ENCODE assay signal across 8 cellular contexts in the genomic region with DNA sequence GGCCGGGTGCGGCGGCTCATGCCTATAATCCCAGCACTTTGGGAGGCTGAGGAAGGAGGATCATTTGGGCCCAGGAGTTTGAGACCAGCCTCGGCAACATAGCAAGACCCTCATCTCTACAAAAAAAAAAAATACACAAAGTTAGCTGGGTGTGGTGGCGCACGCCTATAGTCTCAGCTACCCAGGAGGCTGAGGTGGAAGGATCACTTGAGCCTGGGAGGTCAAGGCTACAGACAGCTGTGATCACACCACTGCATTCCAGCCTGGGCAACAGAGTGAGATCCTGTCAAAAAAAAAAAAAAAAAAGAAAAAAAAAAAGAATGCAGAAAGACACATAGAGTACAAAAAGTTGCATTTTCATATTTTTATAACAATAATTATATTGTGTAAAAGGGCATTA. TPM values are rescaled to one million over a fixed set of nuclear protein-coding genes. Genes with fewer than 3 reads are reported as not detected.
DNase-seq lines count a peak whose midpoint lies in the region; ATAC-seq and TF ChIP-seq lines count a peak whose summit lies in the region.
"Not testable (repeated sequence)": the region's sequence is repeated elsewhere in the genome, so short reads cannot be mapped to it uniquely, and the experiment has no call there.

No MANE protein-coding gene starts in this region.

- H3K4me1 ChIP-seq in gastroesophageal sphincter: peaks cover 0 to 83% (median 10%) of the 10 kb centered on the region in 3 donors
- H3K4me1 ChIP-seq in neutrophil (ENCODE audit: control insufficient read depth in 1 of 2, insufficient read depth in 1 of 2, low read depth in 1 of 2, low read length in 1 of 2): peaks cover 12 to 15% of the 10 kb centered on the region in 2 experiments

- not testable (repeated sequence) for TF ChIP-seq POLR2A in gastroesophageal sphincter (IDR thresholded peaks at IDR 0.05)

- H3K27ac ChIP-seq in CD4-positive, alpha-beta T cell (ENCODE audit: low read depth, low read length): peak overlapping the region; percentile 68
- H3K27ac ChIP-seq in gastroesophageal sphincter (peak overlapping the region; percentile 50 to 99 (median 67)), neutrophil (peak overlapping the region; percentile 58)

- not testable (repeated sequence) for DNase-seq in CD4-positive, alpha-beta T cell; HFFc6; T-helper 17 cell; stimulated activated naive CD8-positive, alpha-beta T cell treated with anti-CD3 and anti-CD28 coated beads, Interleukin-15, amount 100 ng/mL, for 72 hours
- DNase-seq in activated CD8-positive, alpha-beta memory T cell treated with anti-CD3 and anti-CD28 coated beads, Interleukin-2, amount 50 U/mL, for 48 hours: peak; percentile 40

- H3K27ac Mint-ChIP-seq in CD4-positive, alpha-beta T cell: peak overlapping the region; percentile 93
- 0 out of 2 replicates have a peak overlapping the region, but pooled peaks have one; percentile 5 for H3K27ac Mint-ChIP-seq in HFFc6
- H3K27ac Mint-ChIP-seq in T-helper 17 cell: peak overlapping the region; percentile 93
- peak overlapping the region; percentile 97 for H3K27ac Mint-ChIP-seq in activated naive CD8-positive, alpha-beta T cell
- peak overlapping the region; percentile 78 to 86 for H3K27ac Mint-ChIP-seq in stimulated activated naive CD8-positive, alpha-beta T cell treated with anti-CD3 and anti-CD28 coated beads, Interleukin-15, amount 100 ng/mL, for 72 hours

- H3K9me3 ChIP-seq in CD4-positive, alpha-beta T cell (ENCODE audit: control insufficient read depth, low read length); T-helper 17 cell (ENCODE audit: control insufficient read depth, low read length, poor library complexity, severe bottlenecking); gastroesophageal sphincter; neutrophil: not testable (repeated sequence)

- H3K27me3 Mint-ChIP-seq in CD4-positive, alpha-beta T cell; HFFc6 (ENCODE audit: insufficient read depth); T-helper 17 cell; activated naive CD8-positive, alpha-beta T cell; stimulated activated naive CD8-positive, alpha-beta T cell treated with anti-CD3 and anti-CD28 coated beads, Interleukin-15, amount 100 ng/mL, for 72 hours: not testable (repeated sequence)

- TF ChIP-seq CTCF in CD4-positive, alpha-beta T cell (IDR thresholded peaks at IDR 0.05); HFFc6 (IDR thresholded peaks at IDR 0.05); gastroesophageal sphincter (IDR thresholded peaks at IDR 0.05); neutrophil (IDR thresholded peaks at IDR 0.05): not testable (repeated sequence)

- TF ChIP-seq EP300 in gastroesophageal sphincter (IDR thresholded peaks at IDR 0.05): not testable (repeated sequence)

- POLR2A ChIA-PET in CD4-positive, alpha-beta T cell (lab: Charles Lee): interaction anchor here (0.6 to 3.3 kb wide), 2 partner anchors 16 to 33 kb away, joined by 5 to 12 read pairs; no protein-coding TSS in a partner anchor

- H3K4me3 Mint-ChIP-seq in CD4-positive, alpha-beta T cell: peak overlapping the region; percentile 73
- H3K4me3 Mint-ChIP-seq in HFFc6: not testable (repeated sequence)
- peak overlapping the region; percentile 78 for H3K4me3 Mint-ChIP-seq in T-helper 17 cell
- H3K4me3 Mint-ChIP-seq in activated naive CD8-positive, alpha-beta T cell: peak overlapping the region; percentile 52
- peak overlapping the region; percentile 49 to 69 for H3K4me3 Mint-ChIP-seq in stimulated activated naive CD8-positive, alpha-beta T cell treated with anti-CD3 and anti-CD28 coated beads, Interleukin-15, amount 100 ng/mL, for 72 hours

- peaks cover 64% of the 10 kb centered on the region for H3K36me3 Mint-ChIP-seq in CD4-positive, alpha-beta T cell (ENCODE audit: low read depth)
- not testable (repeated sequence) for H3K36me3 Mint-ChIP-seq in HFFc6 (ENCODE audit: low read depth); T-helper 17 cell (ENCODE audit: low read depth)
- H3K36me3 Mint-ChIP-seq in activated naive CD8-positive, alpha-beta T cell: peaks cover 14% of the 10 kb centered on the region

- CTCF ChIA-PET in CD4-positive, alpha-beta T cell (lab: Charles Lee): interaction anchor here (1.1 to 1.6 kb wide), 3 partner anchors 10 to 25 kb away, joined by 3 read pairs; no protein-coding TSS in a partner anchor

- not testable (repeated sequence) for ATAC-seq in CD4-positive, alpha-beta T cell (ENCODE audit: poor library complexity); T-helper 17 cell; gastroesophageal sphincter; stimulated activated naive CD8-positive, alpha-beta T cell treated with anti-CD3 and anti-CD28 coated beads, Interleukin-15, amount 100 ng/mL, for 72 hours

- H3K36me3 ChIP-seq in gastroesophageal sphincter, neutrophil: not testable (repeated sequence)

- peaks cover 73% of the 10 kb centered on the region for H3K4me1 Mint-ChIP-seq in CD4-positive, alpha-beta T cell (ENCODE audit: low read depth)
- not testable (repeated sequence) for H3K4me1 Mint-ChIP-seq in HFFc6 (ENCODE audit: low read depth)
- peaks cover 37% of the 10 kb centered on the region for H3K4me1 Mint-ChIP-seq in T-helper 17 cell
- H3K4me1 Mint-ChIP-seq in activated naive CD8-positive, alpha-beta T cell (ENCODE audit: low read depth): peaks cover 76% of the 10 kb centered on the region
- peaks cover 85% of the 10 kb centered on the region for H3K4me1 Mint-ChIP-seq in stimulated activated naive CD8-positive, alpha-beta T cell treated with anti-CD3 and anti-CD28 coated beads, Interleukin-15, amount 100 ng/mL, for 72 hours

- intact Hi-C loops in CD4-positive, alpha-beta T cell (cut with DNase I, micrococcal nuclease): loop anchor here in 1 of 2 experiments (2.0 kb wide), 1 partner anchor 16 kb away; no protein-coding TSS in a partner anchor

- 86 to 95% methylated on average over 2 to 6 of the region's 6 CpGs for WGBS in gastroesophageal sphincter (ENCODE audit: low coverage in 1 of 2), 2 donors

- not testable (repeated sequence) for H3K4me3 ChIP-seq in gastroesophageal sphincter; neutrophil (ENCODE audit: low read depth in 1 of 2, low read length in 1 of 2)

- not testable (repeated sequence) for H3K27me3 ChIP-seq in CD4-positive, alpha-beta T cell (ENCODE audit: control insufficient read depth, insufficient read depth, low read length); gastroesophageal sphincter; neutrophil

- not testable (repeated sequence) for H3K9me3 Mint-ChIP-seq in CD4-positive, alpha-beta T cell; HFFc6; activated naive CD8-positive, alpha-beta T cell (ENCODE audit: low read depth); stimulated activated naive CD8-positive, alpha-beta T cell treated with anti-CD3 and anti-CD28 coated beads, Interleukin-15, amount 100 ng/mL, for 72 hours

RNA-seq across cellular contexts. Expression of gene FNBP1, which starts 36.0 kb away (rescaled TPM):
- 100 to 1,000 TPM; 166 to 181 TPM for total RNA-seq in CD4-positive, alpha-beta T cell
- 10 to 100 TPM; 34.7 to 40.6 (median 35.5) TPM for total RNA-seq in HFFc6 (2021; fragmentation: NEBNext Ultra II Directional; extraction: Animal tissue kit (Norgen Biotek cat#: 25700))
- total RNA-seq in T-helper 17 cell (100 to 1,000 TPM; 219 to 221 TPM), gastroesophageal sphincter (100 to 1,000 TPM; 119 to 343 (median 188) TPM)

RNA-seq across cellular contexts. Expression of gene GPR107, which starts 46.8 kb away (rescaled TPM):
- total RNA-seq in CD4-positive, alpha-beta T cell: 10 to 100 TPM; 18.9 to 19.2 TPM
- total RNA-seq in HFFc6 (2021; fragmentation: NEBNext Ultra II Directional; extraction: Animal tissue kit (Norgen Biotek cat#: 25700)): 10 to 100 TPM; 44.9 to 51.2 (median 48.5) TPM
- 10 to 100 TPM; 22.1 to 26.2 TPM for total RNA-seq in T-helper 17 cell
- total RNA-seq in gastroesophageal sphincter: 10 to 100 TPM; 24.2 to 38.4 (median 30.4) TPM

Comparison
In these comparisons a context has a peak if more than half of its experiments do, and no peak if none do; other contexts are left out.
1. H3K27ac Mint-ChIP-seq: peak in every context shown above with its lines; median percentile 97 in activated naive CD8-positive, alpha-beta T cell; 93 in CD4-positive, alpha-beta T cell; 93 in T-helper 17 cell; 82 in stimulated activated naive CD8-positive, alpha-beta T cell treated with anti-CD3 and anti-CD28 coated beads, Interleukin-15, amount 100 ng/mL, for 72 hours; 5 in HFFc6.